29 cellular contexts compared by ENCODE assay signal in the genomic region with DNA sequence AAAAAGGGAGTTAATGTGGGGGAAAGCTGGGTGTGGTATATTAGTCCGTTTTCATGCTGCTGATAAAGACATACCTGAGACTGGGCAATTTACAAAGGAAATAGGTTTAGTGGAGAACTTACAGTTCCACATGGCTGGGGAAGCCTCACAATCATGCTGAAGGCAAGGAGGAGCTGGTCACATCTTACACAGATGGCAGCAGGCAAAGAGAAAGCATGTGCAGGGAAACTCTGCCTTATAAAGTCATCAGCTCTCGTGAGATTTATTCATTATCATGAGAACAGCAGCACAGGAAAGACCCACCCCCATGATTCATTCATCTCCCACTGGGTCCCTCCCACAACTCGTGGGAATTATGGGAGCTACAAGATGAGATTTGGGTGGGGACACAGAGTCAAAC.
"Had no signal": no experiment of that assay in that cellular context is flagged by ENCODE, and none has a peak within 500 bp of the region (broad histone marks: within the 10 kb centered on the region; RNA-seq: fewer than 3 reads in every experiment).

No MANE protein-coding gene starts in this region.

- H3K27ac ChIP-seq: colonic mucosa, coronary artery, dorsolateral prefrontal cortex, epithelial cell of prostate, esophagus muscularis mucosa, esophagus squamous epithelium, foreskin keratinocyte, gastrocnemius medialis, gastroesophageal sphincter, heart left ventricle, heart right ventricle, hepatocyte had no signal

- DNase-seq: colonic mucosa; cortex of kidney; dermis blood vessel endothelial cell; dorsolateral prefrontal cortex; effector CD4-positive, alpha-beta T cell; effector CD8-positive, alpha-beta T cell; effector memory CD4-positive, alpha-beta T cell; effector memory CD8-positive, alpha-beta T cell; endodermal cell; erythroblast; esophagus squamous epithelium; foreskin fibroblast; foreskin keratinocyte; foreskin melanocyte; gastrocnemius medialis; glutamatergic neuron; head of caudate nucleus; heart left ventricle; heart right ventricle had no signal

- ATAC-seq: effector memory CD8-positive, alpha-beta T cell; esophagus mucosa; foreskin keratinocyte; gastrocnemius medialis; gastroesophageal sphincter; heart left ventricle; heart right ventricle had no signal

- H3K9me3 ChIP-seq: colonic mucosa, esophagus muscularis mucosa, esophagus squamous epithelium, gastrocnemius medialis, gastroesophageal sphincter, heart left ventricle, heart right ventricle had no signal

- H3K4me3 ChIP-seq: colonic mucosa, coronary artery, dorsolateral prefrontal cortex, esophagus muscularis mucosa, esophagus squamous epithelium, gastrocnemius medialis, gastroesophageal sphincter, heart left ventricle, heart right ventricle, hepatocyte had no signal

- H3K79me2 ChIP-seq: hepatocyte had no signal

- H3K27me3 ChIP-seq: colonic mucosa, dorsolateral prefrontal cortex, foreskin keratinocyte, gastrocnemius medialis, hepatocyte had no signal

- H3K4me1 ChIP-seq: colonic mucosa, esophagus muscularis mucosa, esophagus squamous epithelium, foreskin keratinocyte, gastrocnemius medialis, gastroesophageal sphincter, heart left ventricle, heart right ventricle had no signal

- H2AFZ ChIP-seq: hepatocyte had no signal

- H3K4me2 ChIP-seq: hepatocyte had no signal

- H3K36me3 ChIP-seq: colonic mucosa, esophagus muscularis mucosa, esophagus squamous epithelium, gastrocnemius medialis, heart left ventricle, heart right ventricle had no signal

- FAIRE-seq: colon, endometrium, endothelial cell of umbilical vein, frontal cortex had no signal
